In the genomic region with DNA sequence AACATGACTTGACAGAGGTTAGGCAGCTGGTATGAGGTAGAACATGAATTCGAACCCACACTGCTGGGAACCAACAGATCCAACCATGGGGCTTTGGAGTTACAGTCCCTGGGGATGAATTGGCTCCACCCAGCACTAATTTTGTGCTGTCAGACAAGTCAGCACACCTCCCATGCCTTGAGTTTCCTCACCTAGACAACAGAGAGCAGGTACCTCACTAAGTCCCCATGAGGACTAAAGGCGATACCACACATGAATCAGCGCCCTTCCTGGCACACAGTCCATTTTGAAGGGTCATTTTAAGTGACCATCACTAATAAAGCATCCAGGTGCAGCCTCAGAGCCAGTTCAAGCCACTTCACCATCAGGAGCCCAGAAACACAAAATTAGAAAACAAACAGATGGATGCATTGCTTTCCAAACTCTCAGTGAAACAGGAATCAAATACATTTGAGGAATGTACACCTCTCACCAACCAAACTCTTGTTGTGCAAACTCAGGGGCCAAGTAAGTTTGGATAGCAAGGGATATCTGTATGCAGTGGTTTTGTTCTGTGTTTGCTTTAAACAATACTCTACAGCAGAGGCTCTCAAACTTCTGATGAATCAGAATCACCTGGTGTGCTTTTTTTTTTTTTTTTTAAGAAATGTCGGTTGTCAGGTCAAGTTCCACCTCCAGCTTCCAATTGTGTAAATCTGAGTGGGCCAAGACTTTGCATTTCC, we compare ENCODE assay signal across 19 cellular contexts. TPM values are rescaled to one million over a fixed set of nuclear protein-coding genes. Genes with fewer than 3 reads are reported as not detected.
DNase-seq lines count a peak whose midpoint lies in the region; ATAC-seq and TF ChIP-seq lines count a peak whose summit lies in the region.
"Had no signal": no experiment of that assay in that cellular context is flagged by ENCODE, and none has a peak within 500 bp of the region (broad histone marks: within the 10 kb centered on the region; RNA-seq: fewer than 3 reads in every experiment).

No MANE protein-coding gene starts in this region.

- H3K27me3 ChIP-seq in right atrium auricular region (no peaks in the 10 kb centered on the region), RWPE2 (ENCODE audit: insufficient read depth, poor library complexity, severe bottlenecking) (no peaks in the 10 kb centered on the region)

- TF ChIP-seq CTCF in right atrium auricular region (IDR thresholded peaks at IDR 0.05), result no peak
- no peak for TF ChIP-seq CTCF in RWPE2 (IDR thresholded peaks at IDR 0.05; ENCODE audit: poor library complexity, severe bottlenecking)
- TF ChIP-seq CTCF in fibroblast of mammary gland (conservative IDR thresholded peaks at IDR 0.05; ENCODE audit: control insufficient read depth, insufficient read depth, low read depth, low read length), result no peak
- no peak for TF ChIP-seq CTCF in type B pancreatic cell (conservative IDR thresholded peaks at IDR 0.05)

- H3K4me1 Mint-ChIP-seq in type B pancreatic cell (ENCODE audit: unreplicated experiment), result no peaks in the 10 kb centered on the region
- H3K4me1 Mint-ChIP-seq in immature natural killer cell, result peaks cover 4 to 25% of the 10 kb centered on the region in 2 donors
- H3K4me1 Mint-ChIP-seq: neural crest cell had no signal

- intact Hi-C loops in Right ventricle myocardium inferior (cut with DNase I), result no loop called here

- H3K27ac ChIP-seq in right atrium auricular region (peak overlapping the region in 1 of 2 donors; percentile 73), RWPE2 (ENCODE audit: poor library complexity, severe bottlenecking) (peak overlapping the region; percentile 57)

- H3K27ac Mint-ChIP-seq in type B pancreatic cell (peak overlapping the region; percentile 34), immature natural killer cell (no peak overlapping the region)
- H3K27ac Mint-ChIP-seq: activated B cell treated with CpG ODN at 0.5 μM for 24 hours; activated CD8-positive, alpha-beta T cell treated with anti-CD3 and anti-CD28 coated beads, Interleukin-2, amount 10 ng/mL, durations not matched to agents 7 days and 5 days; activated T-helper 1 cell treated with anti-CD3 and anti-CD28 coated beads, Interleukin-12 subunit alpha, Interleukin-12 subunit beta, Interleukin-2, Interleukin-4 antibody, amounts not matched to agents 30 ng/mL and 10 ng/mL and 1 ng/mL, durations not matched to agents 14 hours and 24 hours and 36 hours had no signal

- H3K27me3 Mint-ChIP-seq in type B pancreatic cell (no peaks in the 10 kb centered on the region), immature natural killer cell (ENCODE audit: low read depth in 3 of 3) (peaks cover 5 to 11% (median 5%) of the 10 kb centered on the region in 3 donors)
- H3K27me3 Mint-ChIP-seq: activated B cell treated with CpG ODN at 0.5 μM for 24 hours had no signal

- H3K36me3 ChIP-seq in right atrium auricular region (peaks cover 41% of the 10 kb centered on the region), RWPE2 (ENCODE audit: low read depth) (peaks cover 5% of the 10 kb centered on the region; the same call in 1 of the 2 replicates)

- ATAC-seq in Right ventricle myocardium inferior, result no peak
- ATAC-seq in RWPE2 (ENCODE audit: low read depth), result peak; percentile 58

- peak; percentile 50 for DNase-seq in right atrium auricular region (ENCODE audit: low spot score)
- DNase-seq in Right ventricle myocardium inferior (ENCODE audit: missing footprints), result no peak
- no peak for DNase-seq in RWPE2 (ENCODE audit: low spot score)
- peak; percentile 7 for DNase-seq in fibroblast of mammary gland (ENCODE audit: low read depth)
- no peak for DNase-seq in type B pancreatic cell (ENCODE audit: extremely low spot score, unreplicated experiment)
- DNase-seq in NCI-H510A treated with DMSO at 0.1 percent for 48 hours (lab: John Stamatoyannopoulos, UW), result no peak
- no peak for DNase-seq in immature natural killer cell
- no peak for DNase-seq in OCI-M2 (lab: John Stamatoyannopoulos, UW; ENCODE audit: unreplicated experiment)
- DNase-seq: activated B cell treated with CpG ODN at 0.5 μM for 24 hours; activated CD8-positive, alpha-beta T cell treated with anti-CD3 and anti-CD28 coated beads, Interleukin-2, amount 10 ng/mL, durations not matched to agents 7 days and 5 days; GOT3; midbrain; NCI-H187; NCI-H446 treated with DMSO at 0.1 percent for 48 hours; SIG-M5; stimulated activated naive CD4-positive, alpha-beta T cell; T-helper 2 cell had no signal

- H3K9me3 Mint-ChIP-seq in type B pancreatic cell (no peaks in the 10 kb centered on the region), immature natural killer cell (no peaks in the 10 kb centered on the region)
- H3K9me3 Mint-ChIP-seq: activated B cell treated with CpG ODN at 0.5 μM for 24 hours; activated T-helper 1 cell treated with anti-CD3 and anti-CD28 coated beads, Interleukin-12 subunit alpha, Interleukin-12 subunit beta, Interleukin-2, Interleukin-4 antibody, amounts not matched to agents 30 ng/mL and 10 ng/mL and 1 ng/mL, durations not matched to agents 14 hours and 24 hours and 36 hours; neural crest cell had no signal

- H3K36me3 Mint-ChIP-seq in type B pancreatic cell (peaks cover 15% of the 10 kb centered on the region), immature natural killer cell (peaks cover 4 to 36% (median 18%) of the 10 kb centered on the region in 3 donors)

- H3K4me1 ChIP-seq in right atrium auricular region, result peaks cover 0 to 4% of the 10 kb centered on the region in 2 donors
- peaks cover 16% of the 10 kb centered on the region for H3K4me1 ChIP-seq in RWPE2 (ENCODE audit: insufficient read depth, poor library complexity, severe bottlenecking)

- H3K4me3 ChIP-seq in right atrium auricular region (no peak overlapping the region), RWPE2 (ENCODE audit: severe bottlenecking) (no peak overlapping the region), fibroblast of mammary gland (ENCODE audit: control insufficient read depth, low read depth, low read length) (no peak overlapping the region)

- no peak overlapping the region for H3K4me3 Mint-ChIP-seq in type B pancreatic cell
- no peak overlapping the region for H3K4me3 Mint-ChIP-seq in immature natural killer cell
- H3K4me3 Mint-ChIP-seq: activated B cell treated with CpG ODN at 0.5 μM for 24 hours; activated CD8-positive, alpha-beta T cell treated with anti-CD3 and anti-CD28 coated beads, Interleukin-2, amount 10 ng/mL, durations not matched to agents 7 days and 5 days; activated T-helper 1 cell treated with anti-CD3 and anti-CD28 coated beads, Interleukin-12 subunit alpha, Interleukin-12 subunit beta, Interleukin-2, Interleukin-4 antibody, amounts not matched to agents 30 ng/mL and 10 ng/mL and 1 ng/mL, durations not matched to agents 14 hours and 24 hours and 36 hours; neural crest cell had no signal

- H3K9me3 ChIP-seq in right atrium auricular region (no peaks in the 10 kb centered on the region), RWPE2 (ENCODE audit: severe bottlenecking) (no peaks in the 10 kb centered on the region)

RNA-seq across cellular contexts. Expression of a gene that starts 10.1 kb away (rescaled TPM):
- 10 to 100 TPM; 91.1 to 93.1 TPM for total RNA-seq in right atrium auricular region
- total RNA-seq in Right ventricle myocardium inferior, result 77.6 TPM
- total RNA-seq in type B pancreatic cell (ENCODE audit: low replicate concordance), result 46.8 and 173 TPM in 2 replicates
- 100 to 1,000 TPM; 143 to 230 (median 163) TPM for polyA plus RNA-seq in immature natural killer cell

RNA-seq across cellular contexts. Expression of a gene that starts 45.8 kb away (rescaled TPM):
- 10 to 100 TPM; 10.8 to 14.4 TPM for total RNA-seq in right atrium auricular region
- total RNA-seq in Right ventricle myocardium inferior, result 32.5 TPM
- total RNA-seq in type B pancreatic cell (ENCODE audit: low replicate concordance), result 20.7 and 30.5 TPM in 2 replicates
- polyA plus RNA-seq in immature natural killer cell, result 10 to 100 TPM; 39.9 to 58.6 (median 45.7) TPM

RNA-seq across cellular contexts. Expression of a gene that starts 54.7 kb away (rescaled TPM):
- total RNA-seq in right atrium auricular region (not detected), Right ventricle myocardium inferior (not detected), type B pancreatic cell (ENCODE audit: low replicate concordance) (not detected in 2 replicates)
- polyA plus RNA-seq in immature natural killer cell, result not detected
- total RNA-seq: activated B cell treated with CpG ODN at 0.5 μM for 24 hours; activated CD8-positive, alpha-beta T cell treated with anti-CD3 and anti-CD28 coated beads, Interleukin-2, amount 10 ng/mL, durations not matched to agents 7 days and 5 days; activated T-helper 1 cell treated with anti-CD3 and anti-CD28 coated beads, Interleukin-12 subunit alpha, Interleukin-12 subunit beta, Interleukin-2, Interleukin-4 antibody, amounts not matched to agents 30 ng/mL and 10 ng/mL and 1 ng/mL, durations not matched to agents 14 hours and 24 hours and 36 hours; neural crest cell had no signal

Comparison
In these comparisons a context has a peak if more than half of its experiments do, and no peak if none do; other contexts are left out.
1. DNase-seq: peak in right atrium auricular region (single experiment) and fibroblast of mammary gland (single experiment); none in Right ventricle myocardium inferior (single experiment), RWPE2 (single experiment), type B pancreatic cell (single experiment), NCI-H510A treated with DMSO at 0.1 percent for 48 hours (single experiment), immature natural killer cell (0 of 3) and OCI-M2 (single experiment).